Comparison of ENCODE assay signal across 8 cellular contexts in genomic region chr21:33238565-33239255, GRCh38. TPM values are rescaled to one million over a fixed set of nuclear protein-coding genes. Genes with fewer than 3 reads are reported as not detected.
DNase-seq lines count a peak whose midpoint lies in the region; ATAC-seq and TF ChIP-seq lines count a peak whose summit lies in the region.

No MANE protein-coding gene starts in this region.

- intact Hi-C loops in upper lobe of right lung (cut with DNase I), result no loop called here

- no peak for DNase-seq in activated T-cell treated with anti-CD3 and anti-CD28 coated beads, Interleukin-2, amount 50 U/mL, for 72 hours
- no peak for DNase-seq in activated T-cell treated with anti-CD3 and anti-CD28 coated beads, Interleukin-2, amount 50 U/mL, for 48 hours
- peak; percentile 32 for DNase-seq in RPMI7951 (ENCODE audit: low read depth)
- DNase-seq in middle frontal gyrus (ENCODE audit: extremely low spot score, low spot score), result no peak
- no peak for DNase-seq in EL
- no peak for DNase-seq in upper lobe of right lung

- H3K36me3 ChIP-seq in subcutaneous abdominal adipose tissue (ENCODE audit: control insufficient read depth in 5 of 5, insufficient read depth in 5 of 5, low read length in 5 of 5), result peaks cover 0 to 3% (median 2%) of the 10 kb centered on the region in 5 donors
- no peaks in the 10 kb centered on the region for H3K36me3 ChIP-seq in upper lobe of right lung

- H3K9me3 ChIP-seq in subcutaneous abdominal adipose tissue (ENCODE audit: control insufficient read depth in 5 of 5, low read length in 5 of 5), result no peaks in the 10 kb centered on the region
- H3K9me3 ChIP-seq in upper lobe of right lung, result no peaks in the 10 kb centered on the region

- H3K36me3 Mint-ChIP-seq in activated T-cell treated with anti-CD3 and anti-CD28 coated beads, Interleukin-2, amount 50 U/mL, for 72 hours (ENCODE audit: insufficient read depth in 2 of 2), result peaks cover 2 to 8% of the 10 kb centered on the region in 2 donors

- H3K4me1 ChIP-seq in subcutaneous abdominal adipose tissue (ENCODE audit: control insufficient read depth in 5 of 5, insufficient read depth in 5 of 5, low read length in 5 of 5), result peaks cover 7 to 51% (median 22%) of the 10 kb centered on the region in 5 donors
- peaks cover 4% of the 10 kb centered on the region for H3K4me1 ChIP-seq in upper lobe of right lung

- no peak overlapping the region for H3K9ac ChIP-seq in subcutaneous abdominal adipose tissue (ENCODE audit: low read length in 5 of 5)

- H3K4me1 Mint-ChIP-seq in activated T-cell treated with anti-CD3 and anti-CD28 coated beads, Interleukin-2, amount 50 U/mL, for 72 hours (ENCODE audit: low read depth), result peaks cover 80% of the 10 kb centered on the region

- no peaks in the 10 kb centered on the region for H3K9me3 Mint-ChIP-seq in activated T-cell treated with anti-CD3 and anti-CD28 coated beads, Interleukin-2, amount 50 U/mL, for 72 hours

- peak overlapping the region; percentile 78 for H3K27ac Mint-ChIP-seq in activated T-cell treated with anti-CD3 and anti-CD28 coated beads, Interleukin-2, amount 50 U/mL, for 72 hours

- TF ChIP-seq CTCF in upper lobe of right lung (IDR thresholded peaks at IDR 0.05), result no peak

- H3K27ac ChIP-seq in subcutaneous abdominal adipose tissue (ENCODE audit: low read depth, low read length) (peak overlapping the region; percentile 4), upper lobe of right lung (no peak overlapping the region)

- H3K4me3 ChIP-seq in subcutaneous abdominal adipose tissue (ENCODE audit: low read depth in 1 of 5, low read length in 5 of 5), result no peak overlapping the region
- H3K4me3 ChIP-seq in upper lobe of right lung, result no peak overlapping the region

- H3K27me3 ChIP-seq in subcutaneous abdominal adipose tissue (ENCODE audit: control insufficient read depth in 5 of 5, insufficient read depth in 4 of 5, low read length in 5 of 5) (no peaks in the 10 kb centered on the region), upper lobe of right lung (no peaks in the 10 kb centered on the region)

- H3K27me3 Mint-ChIP-seq in activated T-cell treated with anti-CD3 and anti-CD28 coated beads, Interleukin-2, amount 50 U/mL, for 72 hours (ENCODE audit: low read depth), result no peaks in the 10 kb centered on the region

- H3K4me3 Mint-ChIP-seq in activated T-cell treated with anti-CD3 and anti-CD28 coated beads, Interleukin-2, amount 50 U/mL, for 72 hours, result peak overlapping the region; percentile 62 to 81

- peak; percentile 63 to 74 for ATAC-seq in activated T-cell treated with anti-CD3 and anti-CD28 coated beads, Interleukin-2, amount 50 U/mL, for 72 hours (replicated peaks in 1 of 2)
- ATAC-seq in HG02973 (IDR thresholded peaks at IDR 0.05; ENCODE audit: unreplicated experiment) (peak; percentile 77), upper lobe of right lung (no peak)

RNA-seq across cellular contexts. Expression of gene IFNAR2, which starts 9.0 kb away (rescaled TPM):
- 10 to 100 TPM; 30.5 to 30.7 TPM for total RNA-seq in activated T-cell treated with anti-CD3 and anti-CD28 coated beads, Interleukin-2, amount 50 U/mL, for 72 hours
- total RNA-seq in RPMI7951 (2014; rRNA removed; shearing (Covaris generic)), result 2.4 and 4.9 TPM in 2 replicates
- total RNA-seq in upper lobe of right lung, result 32.4 TPM

RNA-seq across cellular contexts. Expression of gene IL10RB, which starts 27.5 kb away (rescaled TPM):
- total RNA-seq in activated T-cell treated with anti-CD3 and anti-CD28 coated beads, Interleukin-2, amount 50 U/mL, for 72 hours, result 10 to 100 TPM; 36.4 to 44.0 TPM
- 40.7 and 60.6 TPM in 2 replicates for total RNA-seq in RPMI7951 (2014; rRNA removed; shearing (Covaris generic))
- 47.1 TPM for total RNA-seq in upper lobe of right lung
